In the genomic region with DNA sequence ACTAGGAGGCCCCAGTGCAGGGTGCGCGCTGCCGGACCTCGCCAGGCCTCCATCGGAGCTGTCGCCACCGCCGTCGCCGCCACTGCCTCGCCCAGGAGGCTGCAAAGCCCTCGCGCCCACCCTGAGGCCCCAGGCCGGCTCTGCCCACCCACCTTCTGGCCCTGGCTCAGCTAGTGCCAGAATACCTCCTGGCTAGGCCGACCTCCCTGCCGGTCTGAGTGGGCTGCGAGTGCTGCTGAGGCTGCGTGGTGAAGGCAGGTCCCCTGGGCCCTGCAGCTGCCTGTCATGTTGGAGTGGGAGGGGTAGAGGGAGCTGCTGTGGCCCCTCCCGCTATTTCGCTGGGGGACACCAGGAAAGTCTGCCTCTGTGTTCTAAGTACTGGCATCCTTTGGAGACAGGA, we compare ENCODE assay signal across 1 cellular context.
TF ChIP-seq lines count a peak whose summit lies in the region.

No MANE protein-coding gene starts in this region.

TF ChIP-seq in SK-N-SH, 30 proteins besides CTCF, POLR2A, EP300 and RAD21 (continued from another document):
- TF ChIP-seq, protein P1, sequence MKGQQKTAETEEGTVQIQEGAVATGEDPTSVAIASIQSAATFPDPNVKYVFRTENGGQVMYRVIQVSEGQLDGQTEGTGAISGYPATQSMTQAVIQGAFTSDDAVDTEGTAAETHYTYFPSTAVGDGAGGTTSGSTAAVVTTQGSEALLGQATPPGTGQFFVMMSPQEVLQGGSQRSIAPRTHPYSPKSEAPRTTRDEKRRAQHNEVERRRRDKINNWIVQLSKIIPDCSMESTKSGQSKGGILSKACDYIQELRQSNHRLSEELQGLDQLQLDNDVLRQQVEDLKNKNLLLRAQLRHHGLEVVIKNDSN (IDR thresholded peaks at IDR 0.05; ENCODE audit: borderline replicate concordance, low read depth): no peak
- TF ChIP-seq GATA2 (CRISPR knock-in tag; IDR thresholded peaks at IDR 0.05) (no peak), SMC3 (IDR thresholded peaks at IDR 0.05; ENCODE audit: low read depth, low read length) (no peak), EZH2phosphoT487 (IDR thresholded peaks at IDR 0.05; ENCODE audit: borderline replicate concordance, low read depth) (no peak), RFX5 (IDR thresholded peaks at IDR 0.05; ENCODE audit: low read length) (no peak), NFIC (IDR thresholded peaks at IDR 0.05; ENCODE audit: borderline replicate concordance) (no peak), TEAD4 (IDR thresholded peaks at IDR 0.05; ENCODE audit: borderline replicate concordance, insufficient read depth) (no peak)
- TF ChIP-seq, protein P2, sequence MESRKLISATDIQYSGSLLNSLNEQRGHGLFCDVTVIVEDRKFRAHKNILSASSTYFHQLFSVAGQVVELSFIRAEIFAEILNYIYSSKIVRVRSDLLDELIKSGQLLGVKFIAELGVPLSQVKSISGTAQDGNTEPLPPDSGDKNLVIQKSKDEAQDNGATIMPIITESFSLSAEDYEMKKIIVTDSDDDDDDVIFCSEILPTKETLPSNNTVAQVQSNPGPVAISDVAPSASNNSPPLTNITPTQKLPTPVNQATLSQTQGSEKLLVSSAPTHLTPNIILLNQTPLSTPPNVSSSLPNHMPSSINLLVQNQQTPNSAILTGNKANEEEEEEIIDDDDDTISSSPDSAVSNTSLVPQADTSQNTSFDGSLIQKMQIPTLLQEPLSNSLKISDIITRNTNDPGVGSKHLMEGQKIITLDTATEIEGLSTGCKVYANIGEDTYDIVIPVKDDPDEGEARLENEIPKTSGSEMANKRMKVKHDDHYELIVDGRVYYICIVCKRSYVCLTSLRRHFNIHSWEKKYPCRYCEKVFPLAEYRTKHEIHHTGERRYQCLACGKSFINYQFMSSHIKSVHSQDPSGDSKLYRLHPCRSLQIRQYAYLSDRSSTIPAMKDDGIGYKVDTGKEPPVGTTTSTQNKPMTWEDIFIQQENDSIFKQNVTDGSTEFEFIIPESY (IDR thresholded peaks at IDR 0.05; ENCODE audit: borderline replicate concordance, low read depth): no peak
- TF ChIP-seq, protein P3, sequence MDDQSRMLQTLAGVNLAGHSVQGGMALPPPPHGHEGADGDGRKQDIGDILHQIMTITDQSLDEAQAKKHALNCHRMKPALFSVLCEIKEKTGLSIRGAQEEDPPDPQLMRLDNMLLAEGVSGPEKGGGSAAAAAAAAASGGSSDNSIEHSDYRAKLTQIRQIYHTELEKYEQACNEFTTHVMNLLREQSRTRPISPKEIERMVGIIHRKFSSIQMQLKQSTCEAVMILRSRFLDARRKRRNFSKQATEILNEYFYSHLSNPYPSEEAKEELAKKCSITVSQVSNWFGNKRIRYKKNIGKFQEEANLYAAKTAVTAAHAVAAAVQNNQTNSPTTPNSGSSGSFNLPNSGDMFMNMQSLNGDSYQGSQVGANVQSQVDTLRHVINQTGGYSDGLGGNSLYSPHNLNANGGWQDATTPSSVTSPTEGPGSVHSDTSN (IDR thresholded peaks at IDR 0.05): no peak
- TF ChIP-seq, protein P4, sequence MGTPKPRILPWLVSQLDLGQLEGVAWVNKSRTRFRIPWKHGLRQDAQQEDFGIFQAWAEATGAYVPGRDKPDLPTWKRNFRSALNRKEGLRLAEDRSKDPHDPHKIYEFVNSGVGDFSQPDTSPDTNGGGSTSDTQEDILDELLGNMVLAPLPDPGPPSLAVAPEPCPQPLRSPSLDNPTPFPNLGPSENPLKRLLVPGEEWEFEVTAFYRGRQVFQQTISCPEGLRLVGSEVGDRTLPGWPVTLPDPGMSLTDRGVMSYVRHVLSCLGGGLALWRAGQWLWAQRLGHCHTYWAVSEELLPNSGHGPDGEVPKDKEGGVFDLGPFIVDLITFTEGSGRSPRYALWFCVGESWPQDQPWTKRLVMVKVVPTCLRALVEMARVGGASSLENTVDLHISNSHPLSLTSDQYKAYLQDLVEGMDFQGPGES (IDR thresholded peaks at IDR 0.05; ENCODE audit: low read depth, low read length): no peak
